Comparison of ENCODE assay signal across 1 cellular context in genomic region chr6:3838992-3839867, GRCh38.
TF ChIP-seq lines count a peak whose summit lies in the region.

No MANE protein-coding gene starts in this region.

TF ChIP-seq in HepG2, 621 proteins besides CTCF, POLR2A, EP300 and RAD21 (continued from another document and continues in another):
- TF ChIP-seq TFAP4 (IDR thresholded peaks at IDR 0.05; ENCODE audit: borderline replicate concordance, low read depth): peak; percentile 21; the same call in 1 of the 2 replicates
- TF ChIP-seq TCF7L2 (IDR thresholded peaks at IDR 0.05; ENCODE audit: low read depth, low read length): no peak
- TF ChIP-seq ZNF530 (CRISPR knock-in tag; IDR thresholded peaks at IDR 0.05; ENCODE audit: low read depth): no peak
- no peak for TF ChIP-seq SNAPC5 (CRISPR knock-in tag; IDR thresholded peaks at IDR 0.05; ENCODE audit: borderline replicate concordance)
- TF ChIP-seq KLF12 (CRISPR knock-in tag; IDR thresholded peaks at IDR 0.05; ENCODE audit: borderline replicate concordance): no peak
- TF ChIP-seq POLR2AphosphoS5 (IDR thresholded peaks at IDR 0.05; ENCODE audit: low read depth, low read length): peak; percentile 65
- TF ChIP-seq SPEN (CRISPR knock-in tag; IDR thresholded peaks at IDR 0.05; ENCODE audit: low read depth): peak; percentile 40; the same call in 1 of the 2 replicates
- TF ChIP-seq ZNF550 (CRISPR knock-in tag; IDR thresholded peaks at IDR 0.05; ENCODE audit: borderline replicate concordance): no peak
- TF ChIP-seq FOXC1 (CRISPR knock-in tag; IDR thresholded peaks at IDR 0.05; ENCODE audit: borderline replicate concordance): 0 out of 2 replicates have a peak, but pooled peaks have one; percentile 36
- no peak for TF ChIP-seq RELA (CRISPR knock-in tag; IDR thresholded peaks at IDR 0.05)
- TF ChIP-seq ZNF549 (CRISPR knock-in tag; IDR thresholded peaks at IDR 0.05): no peak
- peak; percentile 48; the same call in 1 of the 2 replicates for TF ChIP-seq JUN (CRISPR knock-in tag; IDR thresholded peaks at IDR 0.05)
- TF ChIP-seq ZNF354B (CRISPR knock-in tag; IDR thresholded peaks at IDR 0.05): no peak; the same call in 1 of the 2 replicates
- peak; percentile 98 for TF ChIP-seq ZNF605 (CRISPR knock-in tag; IDR thresholded peaks at IDR 0.05)
- peak; percentile 82 for TF ChIP-seq FOSL2 (CRISPR knock-in tag; IDR thresholded peaks at IDR 0.05)
- TF ChIP-seq GMEB2 (CRISPR knock-in tag; IDR thresholded peaks at IDR 0.05; ENCODE audit: low read depth): no peak
- TF ChIP-seq XRCC5 (optimal IDR thresholded peaks at IDR 0.05; ENCODE audit: low read length): peak; percentile 40
- no peak for TF ChIP-seq CBX1 (IDR thresholded peaks at IDR 0.05; ENCODE audit: low read depth)
- TF ChIP-seq NR2F1 (CRISPR knock-in tag; IDR thresholded peaks at IDR 0.05): peak; percentile 76 to 78; a peak in 3 of 4 replicates
- TF ChIP-seq SCMH1 (CRISPR knock-in tag; IDR thresholded peaks at IDR 0.05; ENCODE audit: borderline replicate concordance): no peak
- TF ChIP-seq NCOA5 (CRISPR knock-in tag; IDR thresholded peaks at IDR 0.05): no peak
- no peak for TF ChIP-seq NAIF1 (CRISPR knock-in tag; IDR thresholded peaks at IDR 0.05; ENCODE audit: borderline replicate concordance)
- no peak for TF ChIP-seq ETS1 (CRISPR knock-in tag; IDR thresholded peaks at IDR 0.05)
- no peak; the same call in 1 of the 2 replicates for TF ChIP-seq ZSCAN9 (CRISPR knock-in tag; IDR thresholded peaks at IDR 0.05; ENCODE audit: borderline replicate concordance)
- TF ChIP-seq MAFG (CRISPR knock-in tag; IDR thresholded peaks at IDR 0.05): no peak
- no peak for TF ChIP-seq ZNF510 (CRISPR knock-in tag; IDR thresholded peaks at IDR 0.05; ENCODE audit: low read depth)
- TF ChIP-seq MBNL3 (CRISPR knock-in tag; conservative IDR thresholded peaks at IDR 0.05): no peak
- TF ChIP-seq PHF8 (CRISPR knock-in tag; IDR thresholded peaks at IDR 0.05): no peak
- TF ChIP-seq HMGXB4 (CRISPR knock-in tag; IDR thresholded peaks at IDR 0.05; ENCODE audit: borderline replicate concordance in 1 of 2, low read depth in 1 of 2): no peak
- TF ChIP-seq FOXK1 (CRISPR knock-in tag; IDR thresholded peaks at IDR 0.05; ENCODE audit: borderline replicate concordance, low read depth): peak; percentile 91
- no peak for TF ChIP-seq NR3C1 (CRISPR knock-in tag; IDR thresholded peaks at IDR 0.05)
- TF ChIP-seq ZMYM4 (CRISPR knock-in tag; IDR thresholded peaks at IDR 0.05): peak; percentile 80
- TF ChIP-seq MZF1 (CRISPR knock-in tag; IDR thresholded peaks at IDR 0.05; ENCODE audit: borderline replicate concordance): no peak
- TF ChIP-seq KDM5A (IDR thresholded peaks at IDR 0.05; ENCODE audit: borderline replicate concordance, low read length): no peak
- TF ChIP-seq ZNF224 (CRISPR knock-in tag; IDR thresholded peaks at IDR 0.05): no peak
- TF ChIP-seq ZNF616 (CRISPR knock-in tag; IDR thresholded peaks at IDR 0.05; ENCODE audit: low read depth): no peak
- peak; percentile 79; the same call in 1 of the 2 replicates for TF ChIP-seq NCOR1 (IDR thresholded peaks at IDR 0.05; ENCODE audit: borderline replicate concordance, low read length)
- TF ChIP-seq RNF219 (CRISPR knock-in tag; IDR thresholded peaks at IDR 0.05): no peak
- TF ChIP-seq KMT2A (CRISPR knock-in tag; IDR thresholded peaks at IDR 0.05): no peak
- peak; percentile 67; the same call in 1 of the 2 replicates for TF ChIP-seq ZIK1 (CRISPR knock-in tag; IDR thresholded peaks at IDR 0.05; ENCODE audit: borderline replicate concordance, low read depth)
- no peak; the same call in 1 of the 2 replicates for TF ChIP-seq JDP2 (CRISPR knock-in tag; IDR thresholded peaks at IDR 0.05; ENCODE audit: borderline replicate concordance)
- TF ChIP-seq MAFF (IDR thresholded peaks at IDR 0.05; ENCODE audit: low read depth, low read length): no peak
- TF ChIP-seq KDM1A (CRISPR knock-in tag; IDR thresholded peaks at IDR 0.05): peak; percentile 82
- 0 out of 2 replicates have a peak, but pooled peaks have one; percentile 76 for TF ChIP-seq ZNF124 (CRISPR knock-in tag; IDR thresholded peaks at IDR 0.05)
- TF ChIP-seq THRA (CRISPR knock-in tag; IDR thresholded peaks at IDR 0.05; ENCODE audit: borderline replicate concordance): peak; percentile 56; the same call in 1 of the 2 replicates
- no peak for TF ChIP-seq ZNF513 (CRISPR knock-in tag; conservative IDR thresholded peaks at IDR 0.05)
- TF ChIP-seq ZNF101 (CRISPR knock-in tag; IDR thresholded peaks at IDR 0.05; ENCODE audit: borderline replicate concordance, low read depth): no peak
- no peak for TF ChIP-seq ATF5 (CRISPR knock-in tag; IDR thresholded peaks at IDR 0.05; ENCODE audit: low read depth)
- no peak; the same call in 1 of the 2 replicates for TF ChIP-seq ZSCAN21 (CRISPR knock-in tag; IDR thresholded peaks at IDR 0.05; ENCODE audit: borderline replicate concordance)
- TF ChIP-seq ONECUT2 (CRISPR knock-in tag; IDR thresholded peaks at IDR 0.05): no peak
- peak; percentile 73; the same call in 1 of the 2 replicates for TF ChIP-seq NR0B2 (CRISPR knock-in tag; IDR thresholded peaks at IDR 0.05)
- TF ChIP-seq ZNF160 (CRISPR knock-in tag; IDR thresholded peaks at IDR 0.05): no peak
- TF ChIP-seq ZNF816 (CRISPR knock-in tag; IDR thresholded peaks at IDR 0.05; ENCODE audit: borderline replicate concordance): 0 out of 2 replicates have a peak, but pooled peaks have one; percentile 37
